ENCODE assay signal across 1 cellular context in the genomic region with DNA sequence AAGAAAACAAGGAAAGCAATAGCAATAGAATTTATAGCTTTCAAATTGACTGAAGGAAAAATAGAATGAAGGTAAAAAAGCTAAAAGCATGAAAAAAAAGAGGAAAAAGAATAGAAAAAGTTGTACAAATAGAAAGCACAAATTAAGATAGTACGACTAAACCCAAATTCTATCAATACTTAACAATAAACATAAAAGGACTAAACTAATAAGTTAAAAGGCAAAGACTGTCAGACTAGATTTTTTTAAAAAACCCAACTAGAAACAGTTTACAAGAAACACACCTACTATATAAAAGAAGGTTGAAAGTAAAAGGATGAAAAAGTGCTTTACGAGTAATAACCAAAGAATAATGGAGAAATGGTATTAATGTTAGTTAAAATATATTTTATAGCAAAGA.
TF ChIP-seq lines count a peak whose summit lies in the region.

No MANE protein-coding gene starts in this region.

TF ChIP-seq in K562, 482 proteins besides CTCF, POLR2A, EP300 and RAD21 (continued from another document):
- TF ChIP-seq, protein P1, sequence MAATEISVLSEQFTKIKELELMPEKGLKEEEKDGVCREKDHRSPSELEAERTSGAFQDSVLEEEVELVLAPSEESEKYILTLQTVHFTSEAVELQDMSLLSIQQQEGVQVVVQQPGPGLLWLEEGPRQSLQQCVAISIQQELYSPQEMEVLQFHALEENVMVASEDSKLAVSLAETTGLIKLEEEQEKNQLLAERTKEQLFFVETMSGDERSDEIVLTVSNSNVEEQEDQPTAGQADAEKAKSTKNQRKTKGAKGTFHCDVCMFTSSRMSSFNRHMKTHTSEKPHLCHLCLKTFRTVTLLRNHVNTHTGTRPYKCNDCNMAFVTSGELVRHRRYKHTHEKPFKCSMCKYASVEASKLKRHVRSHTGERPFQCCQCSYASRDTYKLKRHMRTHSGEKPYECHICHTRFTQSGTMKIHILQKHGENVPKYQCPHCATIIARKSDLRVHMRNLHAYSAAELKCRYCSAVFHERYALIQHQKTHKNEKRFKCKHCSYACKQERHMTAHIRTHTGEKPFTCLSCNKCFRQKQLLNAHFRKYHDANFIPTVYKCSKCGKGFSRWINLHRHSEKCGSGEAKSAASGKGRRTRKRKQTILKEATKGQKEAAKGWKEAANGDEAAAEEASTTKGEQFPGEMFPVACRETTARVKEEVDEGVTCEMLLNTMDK (IDR thresholded peaks at IDR 0.05; ENCODE audit: borderline replicate concordance, insufficient read depth, low read depth, low read length, poor library complexity, severe bottlenecking), result no peak
